In genomic region chr9:113541019-113541900, GRCh38 we compare ENCODE assay signal across 8 cellular contexts.
DNase-seq lines count a peak whose midpoint lies in the region; ATAC-seq, FAIRE-seq and TF ChIP-seq lines count a peak whose summit lies in the region.

No MANE protein-coding gene starts in this region.

- no peak for TF ChIP-seq POLR2A in HepG2 (IDR thresholded peaks at IDR 0.05; ENCODE audit: insufficient read depth in 1 of 2, low read depth in 2 of 2, low read length in 2 of 2)

- DNase-seq in NCI-H2029 treated with DMSO at 0.1 percent for 48 hours (lab: John Stamatoyannopoulos, UW) (peak; percentile 4), cardiac fibroblast (ENCODE audit: low read depth in 2 of 2) (peak; percentile 32 to 63), HepG2 (ENCODE audit: low spot score) (peak; percentile 37), GF-D8 (lab: John Stamatoyannopoulos, UW) (no peak), SHP77 treated with DMSO at 0.1 percent for 48 hours (lab: John Stamatoyannopoulos, UW) (no peak), NCI-H748 (lab: John Stamatoyannopoulos, UW; ENCODE audit: unreplicated experiment) (no peak)

- CTCF ChIA-PET in HepG2 (lab: Yijun Ruan, JAX; ENCODE audit: low intra/inter-chr PET ratio, low total read pairs), result no interaction called here

- TF ChIP-seq EP300 in HepG2 (IDR thresholded peaks at IDR 0.05; ENCODE audit: low read depth in 2 of 2, low read length in 2 of 2) (no peak), HepG2 (CRISPR knock-in tag; IDR thresholded peaks at IDR 0.05; ENCODE audit: borderline replicate concordance) (no peak)

- H2AFZ ChIP-seq in HepG2 (ENCODE audit: low read length), result no peak overlapping the region

- no peak for TF ChIP-seq CTCF in cardiac fibroblast (IDR thresholded peaks at IDR 0.05; ENCODE audit: low read depth, low read length)
- no peak for TF ChIP-seq CTCF in HepG2 (CRISPR knock-in tag; IDR thresholded peaks at IDR 0.05)

- in situ Hi-C loops in HepG2 (cut with HindIII; ENCODE audit: extremely low pct_ligation_motif_present, low pct_unique_long_range_greater_than_20kb), result no loop called here

- H3K27me3 ChIP-seq in BLaER1 (no peaks in the 10 kb centered on the region), HepG2 (ENCODE audit: control insufficient read depth in 1 of 2, insufficient read depth in 2 of 2, low read length in 2 of 2) (no peaks in the 10 kb centered on the region)

- H4K20me1 ChIP-seq in BLaER1 (no peaks in the 10 kb centered on the region), HepG2 (ENCODE audit: insufficient read depth, low read length) (no peaks in the 10 kb centered on the region)

- POLR2A ChIA-PET in HepG2 (lab: Yijun Ruan, JAX), result no interaction called here

- H3K9me3 ChIP-seq in BLaER1, result no peaks in the 10 kb centered on the region
- H3K9me3 ChIP-seq in HepG2 (ENCODE audit: low read length), result no peaks in the 10 kb centered on the region

- 99% methylated on average over 6 of the region's 12 CpGs for WGBS in HepG2 (ENCODE audit: low lambda C conversion rate)

- TF ChIP-seq RAD21 in HepG2 (CRISPR knock-in tag; IDR thresholded peaks at IDR 0.05), result no peak

- no peaks in the 10 kb centered on the region for H3K36me3 ChIP-seq in BLaER1
- H3K36me3 ChIP-seq in HepG2 (replicated peaks in 1 of 2; ENCODE audit: control insufficient read depth in 1 of 2, insufficient read depth in 2 of 2, low read length in 2 of 2), result peaks cover 38 to 72% of the 10 kb centered on the region in 2 experiments

- H3K9ac ChIP-seq in BLaER1 (no peak overlapping the region), HepG2 (ENCODE audit: insufficient read depth, low read depth, low read length) (no peak overlapping the region)

- no peaks in the 10 kb centered on the region for H3K79me2 ChIP-seq in HepG2 (ENCODE audit: insufficient read depth, low read length)

- H3K4me1 ChIP-seq in BLaER1 (peaks cover 25% of the 10 kb centered on the region), HepG2 (ENCODE audit: insufficient read depth, low read length) (no peaks in the 10 kb centered on the region)

- no peak for FAIRE-seq in HepG2 (lab: Jason Lieb, UNC)

- H3K27ac ChIP-seq in BLaER1 (no peak overlapping the region), HepG2 (ENCODE audit: extremely low read length, insufficient read depth, low read length) (no peak overlapping the region)

- intact Hi-C loops in HepG2 (cut with micrococcal nuclease; ENCODE audit: unreplicated experiment), result no loop called here

- peak; percentile 51 for ATAC-seq in HepG2
- no peak for ATAC-seq in GM19397 (IDR thresholded peaks at IDR 0.05; ENCODE audit: unreplicated experiment)

- H3K4me2 ChIP-seq in BLaER1, result peak overlapping the region; percentile 8; the same call in 1 of the 2 replicates
- no peak overlapping the region for H3K4me2 ChIP-seq in HepG2 (ENCODE audit: low read depth, low read length)

- no TSS peak for BruUV-seq in HepG2 (replicated peaks; lab: Mats Ljungman, UMichigan)

- H3K4me3 ChIP-seq in BLaER1 (no peak overlapping the region), cardiac fibroblast (replicated peaks in 1 of 2; ENCODE audit: low read depth in 2 of 2, low read length in 2 of 2) (no peak overlapping the region), HepG2 (replicated peaks in 1 of 3; ENCODE audit: insufficient read depth in 1 of 3, low read depth in 2 of 3, low read length in 3 of 3) (no peak overlapping the region)

TF ChIP-seq in HepG2, 621 proteins besides CTCF, POLR2A, EP300 and RAD21:
- TF ChIP-seq NFYB (CRISPR knock-in tag; IDR thresholded peaks at IDR 0.05) (peak; percentile 56; the same call in 1 of the 2 replicates), ASH2L (IDR thresholded peaks at IDR 0.05; ENCODE audit: insufficient read length, low read depth, low read length) (no peak), NFYC (CRISPR knock-in tag; IDR thresholded peaks at IDR 0.05) (peak; percentile 57), ZNF652 (CRISPR knock-in tag; IDR thresholded peaks at IDR 0.05; ENCODE audit: borderline replicate concordance, low read depth) (peak; percentile 80)
- TF ChIP-seq, protein P1, sequence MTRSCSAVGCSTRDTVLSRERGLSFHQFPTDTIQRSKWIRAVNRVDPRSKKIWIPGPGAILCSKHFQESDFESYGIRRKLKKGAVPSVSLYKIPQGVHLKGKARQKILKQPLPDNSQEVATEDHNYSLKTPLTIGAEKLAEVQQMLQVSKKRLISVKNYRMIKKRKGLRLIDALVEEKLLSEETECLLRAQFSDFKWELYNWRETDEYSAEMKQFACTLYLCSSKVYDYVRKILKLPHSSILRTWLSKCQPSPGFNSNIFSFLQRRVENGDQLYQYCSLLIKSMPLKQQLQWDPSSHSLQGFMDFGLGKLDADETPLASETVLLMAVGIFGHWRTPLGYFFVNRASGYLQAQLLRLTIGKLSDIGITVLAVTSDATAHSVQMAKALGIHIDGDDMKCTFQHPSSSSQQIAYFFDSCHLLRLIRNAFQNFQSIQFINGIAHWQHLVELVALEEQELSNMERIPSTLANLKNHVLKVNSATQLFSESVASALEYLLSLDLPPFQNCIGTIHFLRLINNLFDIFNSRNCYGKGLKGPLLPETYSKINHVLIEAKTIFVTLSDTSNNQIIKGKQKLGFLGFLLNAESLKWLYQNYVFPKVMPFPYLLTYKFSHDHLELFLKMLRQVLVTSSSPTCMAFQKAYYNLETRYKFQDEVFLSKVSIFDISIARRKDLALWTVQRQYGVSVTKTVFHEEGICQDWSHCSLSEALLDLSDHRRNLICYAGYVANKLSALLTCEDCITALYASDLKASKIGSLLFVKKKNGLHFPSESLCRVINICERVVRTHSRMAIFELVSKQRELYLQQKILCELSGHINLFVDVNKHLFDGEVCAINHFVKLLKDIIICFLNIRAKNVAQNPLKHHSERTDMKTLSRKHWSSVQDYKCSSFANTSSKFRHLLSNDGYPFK (CRISPR knock-in tag; IDR thresholded peaks at IDR 0.05; ENCODE audit: borderline replicate concordance), result no peak
- TF ChIP-seq, protein P2, sequence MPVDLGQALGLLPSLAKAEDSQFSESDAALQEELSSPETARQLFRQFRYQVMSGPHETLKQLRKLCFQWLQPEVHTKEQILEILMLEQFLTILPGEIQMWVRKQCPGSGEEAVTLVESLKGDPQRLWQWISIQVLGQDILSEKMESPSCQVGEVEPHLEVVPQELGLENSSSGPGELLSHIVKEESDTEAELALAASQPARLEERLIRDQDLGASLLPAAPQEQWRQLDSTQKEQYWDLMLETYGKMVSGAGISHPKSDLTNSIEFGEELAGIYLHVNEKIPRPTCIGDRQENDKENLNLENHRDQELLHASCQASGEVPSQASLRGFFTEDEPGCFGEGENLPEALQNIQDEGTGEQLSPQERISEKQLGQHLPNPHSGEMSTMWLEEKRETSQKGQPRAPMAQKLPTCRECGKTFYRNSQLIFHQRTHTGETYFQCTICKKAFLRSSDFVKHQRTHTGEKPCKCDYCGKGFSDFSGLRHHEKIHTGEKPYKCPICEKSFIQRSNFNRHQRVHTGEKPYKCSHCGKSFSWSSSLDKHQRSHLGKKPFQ (CRISPR knock-in tag; IDR thresholded peaks at IDR 0.05; ENCODE audit: insufficient replicate concordance), result no peak
- TF ChIP-seq, protein P3, sequence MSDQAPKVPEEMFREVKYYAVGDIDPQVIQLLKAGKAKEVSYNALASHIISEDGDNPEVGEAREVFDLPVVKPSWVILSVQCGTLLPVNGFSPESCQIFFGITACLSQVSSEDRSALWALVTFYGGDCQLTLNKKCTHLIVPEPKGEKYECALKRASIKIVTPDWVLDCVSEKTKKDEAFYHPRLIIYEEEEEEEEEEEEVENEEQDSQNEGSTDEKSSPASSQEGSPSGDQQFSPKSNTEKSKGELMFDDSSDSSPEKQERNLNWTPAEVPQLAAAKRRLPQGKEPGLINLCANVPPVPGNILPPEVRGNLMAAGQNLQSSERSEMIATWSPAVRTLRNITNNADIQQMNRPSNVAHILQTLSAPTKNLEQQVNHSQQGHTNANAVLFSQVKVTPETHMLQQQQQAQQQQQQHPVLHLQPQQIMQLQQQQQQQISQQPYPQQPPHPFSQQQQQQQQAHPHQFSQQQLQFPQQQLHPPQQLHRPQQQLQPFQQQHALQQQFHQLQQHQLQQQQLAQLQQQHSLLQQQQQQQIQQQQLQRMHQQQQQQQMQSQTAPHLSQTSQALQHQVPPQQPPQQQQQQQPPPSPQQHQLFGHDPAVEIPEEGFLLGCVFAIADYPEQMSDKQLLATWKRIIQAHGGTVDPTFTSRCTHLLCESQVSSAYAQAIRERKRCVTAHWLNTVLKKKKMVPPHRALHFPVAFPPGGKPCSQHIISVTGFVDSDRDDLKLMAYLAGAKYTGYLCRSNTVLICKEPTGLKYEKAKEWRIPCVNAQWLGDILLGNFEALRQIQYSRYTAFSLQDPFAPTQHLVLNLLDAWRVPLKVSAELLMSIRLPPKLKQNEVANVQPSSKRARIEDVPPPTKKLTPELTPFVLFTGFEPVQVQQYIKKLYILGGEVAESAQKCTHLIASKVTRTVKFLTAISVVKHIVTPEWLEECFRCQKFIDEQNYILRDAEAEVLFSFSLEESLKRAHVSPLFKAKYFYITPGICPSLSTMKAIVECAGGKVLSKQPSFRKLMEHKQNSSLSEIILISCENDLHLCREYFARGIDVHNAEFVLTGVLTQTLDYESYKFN (CRISPR knock-in tag; conservative IDR thresholded peaks at IDR 0.05), result no peak
TF ChIP-seq in HepG2: peak in this region for 3.

Comparison
In these comparisons a context has a peak if more than half of its experiments do, and no peak if none do; other contexts are left out.
1. DNase-seq: peak in NCI-H2029 treated with DMSO at 0.1 percent for 48 hours (single experiment), cardiac fibroblast (2 of 2) and HepG2 (single experiment); none in GF-D8 (single experiment), SHP77 treated with DMSO at 0.1 percent for 48 hours (single experiment) and NCI-H748 (single experiment).